ENCODE assay signal across 8 cellular contexts in the genomic region with DNA sequence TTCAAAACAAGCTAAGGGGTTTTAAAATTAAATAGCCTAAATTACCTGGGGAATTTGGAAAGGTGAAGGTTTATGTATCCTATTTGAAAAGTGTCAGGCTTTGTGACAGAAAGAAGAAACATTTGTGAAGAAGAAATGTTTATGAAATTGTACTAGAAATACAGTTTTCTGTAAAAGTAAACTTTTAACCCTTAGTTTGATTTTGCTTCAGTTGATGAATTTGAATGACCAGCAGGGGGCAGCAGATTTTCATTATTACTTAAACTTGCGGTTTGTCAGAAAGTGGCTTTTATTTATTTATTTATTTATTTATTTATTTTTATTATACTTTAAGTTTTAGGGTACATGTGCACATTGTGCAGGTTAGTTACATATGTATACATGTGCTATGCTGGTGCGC. TPM values are rescaled to one million over a fixed set of nuclear protein-coding genes. Genes with fewer than 3 reads are reported as not detected.
DNase-seq lines count a peak whose midpoint lies in the region; ATAC-seq and TF ChIP-seq lines count a peak whose summit lies in the region.

No MANE protein-coding gene starts in this region.

- no peak overlapping the region for H3K4ac ChIP-seq in neuronal stem cell (ENCODE audit: low read length)

- H2BK120ac ChIP-seq in neuronal stem cell (ENCODE audit: low read depth, low read length), result no peak overlapping the region

- H3F3A ChIP-seq in SK-N-SH (replicated peaks; ENCODE audit: insufficient read depth), result peaks cover 16% of the 10 kb centered on the region

- no peaks in the 10 kb centered on the region for H3K4me1 Mint-ChIP-seq in MCF 10A (ENCODE audit: insufficient read depth, unreplicated experiment)

- CTCF ChIA-PET in SK-N-SH (lab: Yijun Ruan, JAX) (interaction anchor here (0.7 to 2.9 kb wide), 6 partner anchors 10 to 55 kb away, joined by 3 to 11 read pairs (median 4); no protein-coding TSS in a partner anchor), MCF 10A (lab: Yijun Ruan, JAX) (interaction anchor here (0.6 to 1.1 kb wide), 9 partner anchors 9 to 1130 kb away, joined by 3 to 4 read pairs (median 3); partner anchors contain the start of gene CCL28), HEK293T (lab: Yijun Ruan, JAX) (interaction anchor here (0.7 kb wide), 1 partner anchor 671 kb away, joined by 3 read pairs; no protein-coding TSS in a partner anchor)

- H3K27ac Mint-ChIP-seq in MCF 10A (ENCODE audit: low read depth, unreplicated experiment), result no peak overlapping the region

- H3K9me2 ChIP-seq in SK-N-SH, result no peaks in the 10 kb centered on the region

- TF ChIP-seq CTCF in SK-N-SH (IDR thresholded peaks at IDR 0.05), result peak; percentile 66
- TF ChIP-seq CTCF in MCF 10A (IDR thresholded peaks at IDR 0.05; ENCODE audit: unreplicated experiment), result peak; percentile 48

- H3K18ac ChIP-seq in neuronal stem cell (ENCODE audit: low read length), result no peak overlapping the region

- H3K4me2 ChIP-seq in SK-N-SH, result no peak overlapping the region
- no peak overlapping the region for H3K4me2 ChIP-seq in neuronal stem cell (ENCODE audit: insufficient read depth, low read length, poor library complexity, severe bottlenecking)

- no peak overlapping the region for H3K9ac ChIP-seq in SK-N-SH
- no peak overlapping the region for H3K9ac ChIP-seq in neuronal stem cell (ENCODE audit: low read depth, low read length, poor library complexity)

- H2BK5ac ChIP-seq in neuronal stem cell (ENCODE audit: low read length), result no peak overlapping the region

- no peak overlapping the region for H4K8ac ChIP-seq in neuronal stem cell (ENCODE audit: low read depth, low read length)

- H3K9me3 Mint-ChIP-seq in MCF 10A (ENCODE audit: unreplicated experiment), result no peaks in the 10 kb centered on the region

- H3K79me2 ChIP-seq in SK-N-SH (ENCODE audit: insufficient read depth), result no peaks in the 10 kb centered on the region

- POLR2A ChIA-PET in SK-N-SH (lab: Yijun Ruan, JAX) (no interaction called here), MCF 10A (lab: Yijun Ruan, JAX) (no interaction called here), HEK293T (lab: Yijun Ruan, JAX) (no interaction called here)

- H3K14ac ChIP-seq in neuronal stem cell (ENCODE audit: low read length), result no peak overlapping the region

- no peak overlapping the region for H3K4me3 ChIP-seq in SK-N-SH (ENCODE audit: low read depth in 2 of 2, low read length in 1 of 2)
- no peak overlapping the region for H3K4me3 ChIP-seq in neuronal stem cell (ENCODE audit: low read length in 2 of 2)

- H3K4me3 Mint-ChIP-seq in MCF 10A (ENCODE audit: unreplicated experiment), result no peak overlapping the region

- peak; percentile 58 for TF ChIP-seq RAD21 in SK-N-SH (IDR thresholded peaks at IDR 0.05; ENCODE audit: low read length)

- H3K79me1 ChIP-seq in neuronal stem cell (ENCODE audit: low read depth, low read length), result no peaks in the 10 kb centered on the region

- no peak overlapping the region for H2BK15ac ChIP-seq in neuronal stem cell (ENCODE audit: low read length)

- H3K9me3 ChIP-seq in SK-N-SH, result no peaks in the 10 kb centered on the region
- peaks cover 0 to 12% of the 10 kb centered on the region in 2 donors for H3K9me3 ChIP-seq in neuronal stem cell (replicated peaks in 1 of 2; ENCODE audit: control insufficient read depth in 2 of 2, insufficient read depth in 1 of 2, low read depth in 1 of 2, low read length in 2 of 2)

- peaks cover 41% of the 10 kb centered on the region for H3K36me3 Mint-ChIP-seq in MCF 10A (ENCODE audit: insufficient read depth, unreplicated experiment)

- 74% methylated on average over 2 of the region's 2 CpGs for WGBS in SK-N-SH (ENCODE audit: low lambda C conversion rate)
- no CpG with 5 or more reads among the region's 2 CpGs for WGBS in neuronal stem cell (ENCODE audit: extremely low coverage in 2 of 2, insufficient read length in 2 of 2, insufficient replicate concordance in 1 of 2), 2 donors

- H3K27me3 Mint-ChIP-seq in MCF 10A (ENCODE audit: insufficient read depth, unreplicated experiment), result no peaks in the 10 kb centered on the region

- intact Hi-C loops in MCF 10A (cut with micrococcal nuclease), result loop anchor here (2.0 to 5.0 kb wide), 2 partner anchors 672 to 876 kb away; no protein-coding TSS in a partner anchor

- no peaks in the 10 kb centered on the region for H4K20me1 ChIP-seq in SK-N-SH (ENCODE audit: insufficient read depth)

- no peak overlapping the region for H2AFZ ChIP-seq in SK-N-SH (ENCODE audit: low read depth)
- H2AFZ ChIP-seq in neuronal stem cell (ENCODE audit: low read length), result no peak overlapping the region

- no peak overlapping the region for H2BK12ac ChIP-seq in neuronal stem cell (ENCODE audit: low read length)

- DNase-seq in SK-N-SH (peak; percentile 13), NCI-H2081 (lab: John Stamatoyannopoulos, UW) (peak; percentile 24 to 41), MCF 10A (ENCODE audit: unreplicated experiment) (peak; percentile 61), neuronal stem cell (ENCODE audit: low spot score) (peak; percentile 15), epidermal melanocyte (ENCODE audit: insufficient read length, low spot score) (no peak), HEK293T (ENCODE audit: extremely low spot score) (no peak)
- no peak for DNase-seq in effector CD8-positive, alpha-beta T cell (lab: John Stamatoyannopoulos, UW)

- no peak for ATAC-seq in SK-N-SH treated with all-trans-retinoic acid at 6 μM for 48 hours

- no peak overlapping the region for H2AK5ac ChIP-seq in neuronal stem cell (ENCODE audit: low read depth, low read length)

- TF ChIP-seq EP300 in SK-N-SH (IDR thresholded peaks at IDR 0.05; ENCODE audit: borderline replicate concordance in 1 of 2, low read depth in 1 of 2, low read length in 1 of 2), result no peak

- no TSS peak for BruUV-seq in MCF 10A (replicated peaks; lab: Mats Ljungman, UMichigan)

- H3K36me3 ChIP-seq in SK-N-SH (replicated peaks in 1 of 2; ENCODE audit: control insufficient read depth in 1 of 2, insufficient read depth in 2 of 2, low read length in 1 of 2), result peaks cover 41 to 43% of the 10 kb centered on the region in 2 experiments
- H3K36me3 ChIP-seq in neuronal stem cell (replicated peaks in 1 of 2; ENCODE audit: control insufficient read depth in 2 of 2, insufficient read depth in 2 of 2, low read length in 2 of 2), result peaks cover 3 to 61% of the 10 kb centered on the region in 2 donors

- no peaks in the 10 kb centered on the region for H3K4me1 ChIP-seq in SK-N-SH (ENCODE audit: control insufficient read depth in 1 of 2, insufficient read depth in 2 of 2, low read depth in 1 of 2, low read length in 1 of 2)
- H3K4me1 ChIP-seq in neuronal stem cell (ENCODE audit: control insufficient read depth in 2 of 2, insufficient read depth in 1 of 2, low read depth in 1 of 2, low read length in 2 of 2), result no peaks in the 10 kb centered on the region

- H3K27me3 ChIP-seq in SK-N-SH (ENCODE audit: insufficient read depth), result no peaks in the 10 kb centered on the region
- no peaks in the 10 kb centered on the region for H3K27me3 ChIP-seq in neuronal stem cell (ENCODE audit: control insufficient read depth in 3 of 3, insufficient read depth in 3 of 3, low read depth in 1 of 3, low read length in 3 of 3)

- no peak overlapping the region for H4K91ac ChIP-seq in neuronal stem cell (ENCODE audit: low read depth, low read length, poor library complexity)

- H3K27ac ChIP-seq in SK-N-SH (ENCODE audit: low read depth in 2 of 2, low read length in 1 of 2) (no peak overlapping the region), neuronal stem cell (replicated peaks; ENCODE audit: low read length) (no peak overlapping the region)

- H3K23ac ChIP-seq in neuronal stem cell (ENCODE audit: low read depth, low read length, poor library complexity), result no peak overlapping the region

TF ChIP-seq in SK-N-SH, 30 proteins besides CTCF, POLR2A, EP300 and RAD21 (continues in another document):
- TF ChIP-seq TCF12 (IDR thresholded peaks at IDR 0.05) (no peak), RCOR1 (IDR thresholded peaks at IDR 0.05; ENCODE audit: low read length) (no peak), SMC3 (IDR thresholded peaks at IDR 0.05; ENCODE audit: low read depth, low read length) (no peak), FOXM1 (IDR thresholded peaks at IDR 0.05; ENCODE audit: low read depth) (no peak), MEF2A (IDR thresholded peaks at IDR 0.05; ENCODE audit: borderline replicate concordance, low read depth) (no peak), POLR2AphosphoS5 (IDR thresholded peaks at IDR 0.05; ENCODE audit: low read depth, low read length) (no peak), RXRA (IDR thresholded peaks at IDR 0.05; ENCODE audit: borderline replicate concordance, low read depth) (no peak)

TF ChIP-seq in SK-N-SH treated with all-trans-retinoic acid at 6 μM for 48 hours, 23 proteins besides CTCF, POLR2A, EP300 and RAD21 (continues in another document):
- TF ChIP-seq OSR1 (CRISPR knock-in tag; IDR thresholded peaks at IDR 0.05), result no peak
- no peak for TF ChIP-seq ZNF70 (CRISPR knock-in tag; IDR thresholded peaks at IDR 0.05)

TF ChIP-seq in HEK293T, 16 proteins besides CTCF, POLR2A, EP300 and RAD21:
- TF ChIP-seq LEF1 (IDR thresholded peaks at IDR 0.05; ENCODE audit: borderline replicate concordance) (no peak), FOXM1 (IDR thresholded peaks at IDR 0.05; ENCODE audit: borderline replicate concordance) (no peak), HDGF (IDR thresholded peaks at IDR 0.05; ENCODE audit: borderline replicate concordance) (no peak), ZNF384 (IDR thresholded peaks at IDR 0.05) (no peak), PKNOX1 (IDR thresholded peaks at IDR 0.05) (no peak), ELF4 (IDR thresholded peaks at IDR 0.05) (no peak)

RNA-seq across cellular contexts. Expression of gene NNT, which starts 58.1 kb away (rescaled TPM):
- 21.9 and 29.0 TPM in 2 replicates for polyA plus RNA-seq in SK-N-SH (2012; rRNA removed)
- polyA plus RNA-seq in SK-N-SH (2012; cell fraction: cytosol; rRNA removed), result 22.5 and 23.0 TPM in 2 replicates
- polyA plus RNA-seq in SK-N-SH (2012; cell fraction: nucleus; rRNA removed), result 23.1 and 37.0 TPM in 2 replicates
- 38.4 and 52.3 TPM in 2 replicates for total RNA-seq in MCF 10A (2022)
- 18.4 TPM for polyA plus RNA-seq in neuronal stem cell (2013, experiment 1 of 2)
- 18.8 TPM for polyA plus RNA-seq in neuronal stem cell (2013, experiment 2 of 2)

Comparison
In these comparisons a context has a peak if more than half of its experiments do, and no peak if none do; other contexts are left out.
1. DNase-seq: peak in SK-N-SH (single experiment), NCI-H2081 (2 of 2), MCF 10A (single experiment) and neuronal stem cell (single experiment); none in epidermal melanocyte (single experiment), HEK293T (single experiment) and effector CD8-positive, alpha-beta T cell (single experiment).